ENCODE assay signal across 8 cellular contexts in the genomic region with DNA sequence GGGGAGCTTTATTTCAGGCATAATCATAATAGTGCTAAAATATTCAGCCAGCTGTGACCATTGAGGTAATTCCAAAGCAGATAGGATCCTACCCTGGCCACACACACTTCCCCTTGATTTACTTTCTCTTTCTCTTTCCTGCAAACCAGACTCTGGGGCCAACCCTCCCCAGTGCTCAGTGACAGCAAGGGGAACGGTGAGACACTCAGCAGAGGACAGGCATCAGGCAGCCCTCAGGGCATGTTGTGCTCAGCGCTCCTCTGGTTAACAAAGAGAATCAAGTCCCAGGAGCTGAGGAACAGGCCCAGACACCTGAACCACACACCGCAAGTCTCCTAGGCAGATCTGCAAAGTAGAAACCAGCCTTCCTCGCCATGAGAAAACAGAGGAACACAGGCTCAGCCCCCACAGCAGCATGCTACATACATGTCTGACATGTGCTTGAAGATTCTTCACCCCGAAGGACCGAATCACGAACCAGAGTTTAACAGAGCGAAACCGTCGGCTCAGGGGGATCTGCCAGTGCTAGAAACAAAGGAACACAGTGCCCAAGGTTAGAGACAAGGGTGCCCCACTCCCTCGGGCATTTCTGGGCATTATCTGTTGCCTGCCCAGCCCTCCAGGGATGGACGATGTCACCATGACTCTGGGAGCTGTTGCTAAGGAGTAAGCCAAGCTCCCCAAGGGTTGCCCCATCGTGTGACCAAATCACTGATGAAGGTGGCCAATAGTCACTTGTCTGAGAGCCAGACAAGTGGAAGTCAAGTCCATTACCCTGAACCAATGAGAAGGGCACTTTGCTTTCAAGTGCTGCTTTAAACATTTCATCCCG. TPM values are rescaled to one million over a fixed set of nuclear protein-coding genes. Genes with fewer than 3 reads are reported as not detected.
A peak's percentile ranks its signal among the peaks of the same experiment; 100 is the strongest.
DNase-seq lines count a peak whose midpoint lies in the region; ATAC-seq and TF ChIP-seq lines count a peak whose summit lies in the region.

No MANE protein-coding gene starts in this region.

- no peak overlapping the region for H3K4me2 ChIP-seq in hepatocyte

- H3K9me3 ChIP-seq in hepatocyte (ENCODE audit: low read depth) (no peaks in the 10 kb centered on the region), tibial artery (no peaks in the 10 kb centered on the region)

- no peaks in the 10 kb centered on the region for H4K20me1 ChIP-seq in hepatocyte (ENCODE audit: insufficient read depth, poor library complexity, severe bottlenecking)

- H2AFZ ChIP-seq in hepatocyte = no peak overlapping the region

- H3K36me3 ChIP-seq in hepatocyte (replicated peaks; ENCODE audit: insufficient read depth, low read depth) (no peaks in the 10 kb centered on the region), tibial artery (no peaks in the 10 kb centered on the region)

- no peaks in the 10 kb centered on the region for H3K27me3 ChIP-seq in hepatocyte
- H3K27me3 ChIP-seq in tibial artery = no peaks in the 10 kb centered on the region

- WGBS in hepatocyte (ENCODE audit: low lambda C conversion rate, missing lambda C conversion rate) = 87% methylated on average over 14 of the region's 14 CpGs

- ATAC-seq in GM19372 (IDR thresholded peaks at IDR 0.05; ENCODE audit: low read depth, unreplicated experiment) (peak; percentile 96), HG03442 (IDR thresholded peaks at IDR 0.05; ENCODE audit: unreplicated experiment) (peak; percentile 98)

- no peak for TF ChIP-seq CTCF in hepatocyte (IDR thresholded peaks at IDR 0.05; ENCODE audit: poor library complexity)
- no peak for TF ChIP-seq CTCF in tibial artery (IDR thresholded peaks at IDR 0.05)

- H3K4me1 ChIP-seq in hepatocyte (ENCODE audit: insufficient read depth) = no peaks in the 10 kb centered on the region
- H3K4me1 ChIP-seq in tibial artery = no peaks in the 10 kb centered on the region

- H3K4me3 ChIP-seq in hepatocyte (no peak overlapping the region), tibial artery (no peak overlapping the region)

- no peaks in the 10 kb centered on the region for H3K79me2 ChIP-seq in hepatocyte

- intact Hi-C loops in tibial artery (cut with DNase I; ENCODE audit: low total_unique reads) = no loop called here

- DNase-seq in DMS53 (lab: John Stamatoyannopoulos, UW) (peak; percentile 7), hepatocyte (ENCODE audit: low spot score) (peak; percentile 25), hepatic stellate cell (ENCODE audit: low spot score) (no peak), tibial artery (no peak), SHP77 treated with DMSO at 0.1 percent for 48 hours (lab: John Stamatoyannopoulos, UW) (no peak)
- peak in 3 of 4 experiments; percentile 2 to 18 (median 3) for DNase-seq in activated CD4-positive, CD25-positive, alpha-beta regulatory T cell (lab: John Stamatoyannopoulos, UW)

- no peaks in the 10 kb centered on the region for H3K9me2 ChIP-seq in hepatocyte (replicated peaks; ENCODE audit: insufficient read depth)

- no peak overlapping the region for H3K27ac ChIP-seq in hepatocyte
- H3K27ac ChIP-seq in tibial artery = no peak overlapping the region

RNA-seq across cellular contexts. Expression of a gene that starts 17.5 kb away (rescaled TPM):
- total RNA-seq in hepatocyte = 0.44 TPM in 1 of 2 replicates, not detected in the other
- not detected in 2 replicates for polyA plus RNA-seq in hepatocyte

Comparison
In these comparisons a context has a peak if more than half of its experiments do, and no peak if none do; other contexts are left out.
1. DNase-seq: peak in DMS53 (single experiment), activated CD4-positive, CD25-positive, alpha-beta regulatory T cell (3 of 4) and hepatocyte (single experiment); none in hepatic stellate cell (single experiment), tibial artery (0 of 2) and SHP77 treated with DMSO at 0.1 percent for 48 hours (single experiment).